Comparison of ENCODE assay signal across 12 cellular contexts in the genomic region with DNA sequence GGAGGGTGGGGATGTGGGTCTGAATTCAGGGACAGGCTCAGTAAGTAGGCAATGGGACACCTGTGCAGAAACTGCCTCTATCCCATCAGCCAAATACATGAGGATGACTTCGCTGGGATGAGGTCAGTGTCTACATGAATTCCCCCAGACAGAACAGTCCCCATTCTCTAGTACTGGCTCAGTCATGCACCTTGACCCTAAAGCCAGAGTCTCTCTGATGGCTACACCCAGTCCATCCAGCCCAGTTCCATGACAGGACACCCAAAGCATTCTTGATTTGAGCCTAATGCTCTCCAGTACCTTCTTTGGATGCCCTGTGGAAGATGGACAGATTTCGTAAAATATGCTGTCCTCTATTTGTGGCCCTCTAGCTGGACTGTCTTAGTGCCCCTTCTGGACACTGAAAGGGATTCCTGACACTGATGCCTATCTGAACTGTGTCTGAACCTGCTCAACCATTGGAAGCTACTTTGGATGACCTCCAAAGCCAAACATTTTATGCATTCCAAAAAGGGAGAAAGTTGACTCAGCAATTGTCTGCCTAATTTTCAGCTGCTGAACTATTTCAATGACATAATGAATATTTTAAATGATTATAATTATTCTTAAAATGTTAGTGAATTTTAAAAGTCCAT. TPM values are rescaled to one million over a fixed set of nuclear protein-coding genes. Genes with fewer than 3 reads are reported as not detected.
DNase-seq lines count a peak whose midpoint lies in the region; ATAC-seq, FAIRE-seq and TF ChIP-seq lines count a peak whose summit lies in the region.
"Had no signal": no experiment of that assay in that cellular context is flagged by ENCODE, and none has a peak within 500 bp of the region (broad histone marks: within the 10 kb centered on the region; RNA-seq: fewer than 3 reads in every experiment).

No MANE protein-coding gene starts in this region.

- POLR2A ChIA-PET in activated CD8-positive, alpha-beta T cell treated with anti-CD3 and anti-CD28 coated beads, Interleukin-2, amount 10 ng/mL, durations not matched to agents 7 days and 5 days (lab: Charles Lee) = interaction anchor here (0.7 kb wide), 1 partner anchor 767 kb away, joined by 3 read pairs; no protein-coding TSS in a partner anchor

- H3K4me3 ChIP-seq in SJCRH30 = no peak overlapping the region
- no peak overlapping the region for H3K4me3 ChIP-seq in fibroblast of the aortic adventitia (ENCODE audit: low read depth, low read length)
- no peak overlapping the region for H3K4me3 ChIP-seq in pancreas
- H3K4me3 ChIP-seq in stomach = no peak overlapping the region

- TF ChIP-seq POLR2A in stomach (IDR thresholded peaks at IDR 0.05) = no peak

- H3K36me3 Mint-ChIP-seq in activated CD8-positive, alpha-beta T cell treated with anti-CD3 and anti-CD28 coated beads, Interleukin-2, amount 10 ng/mL, durations not matched to agents 7 days and 5 days (ENCODE audit: low read depth) = no peaks in the 10 kb centered on the region
- H3K36me3 Mint-ChIP-seq: activated naive CD8-positive, alpha-beta T cell treated with anti-CD3 and anti-CD28 coated beads, Interleukin-2, amount 10 ng/mL, durations not matched to agents 7 days and 5 days had no signal

- H3K4me3 Mint-ChIP-seq in activated CD8-positive, alpha-beta T cell treated with anti-CD3 and anti-CD28 coated beads, Interleukin-2, amount 10 ng/mL, durations not matched to agents 7 days and 5 days = no peak overlapping the region
- H3K4me3 Mint-ChIP-seq: activated naive CD8-positive, alpha-beta T cell treated with anti-CD3 and anti-CD28 coated beads, Interleukin-2, amount 10 ng/mL, durations not matched to agents 7 days and 5 days had no signal

- no peak for TF ChIP-seq EP300 in stomach (IDR thresholded peaks at IDR 0.05)

- no peaks in the 10 kb centered on the region for H3K9me3 Mint-ChIP-seq in activated CD8-positive, alpha-beta T cell treated with anti-CD3 and anti-CD28 coated beads, Interleukin-2, amount 10 ng/mL, durations not matched to agents 7 days and 5 days (ENCODE audit: insufficient read depth)
- H3K9me3 Mint-ChIP-seq: activated naive CD8-positive, alpha-beta T cell treated with anti-CD3 and anti-CD28 coated beads, Interleukin-2, amount 10 ng/mL, durations not matched to agents 7 days and 5 days had no signal

- H3K9me3 ChIP-seq in SJCRH30 (replicated peaks) (no peaks in the 10 kb centered on the region), pancreas (no peaks in the 10 kb centered on the region), stomach (no peaks in the 10 kb centered on the region)
- H3K9me3 ChIP-seq: neutrophil had no signal

- no peak for TF ChIP-seq CTCF in fibroblast of the aortic adventitia (IDR thresholded peaks at IDR 0.05; ENCODE audit: insufficient read depth, low read length)
- TF ChIP-seq CTCF in pancreas (IDR thresholded peaks at IDR 0.05) = no peak
- no peak for TF ChIP-seq CTCF in stomach (IDR thresholded peaks at IDR 0.05)

- no peak for FAIRE-seq in pancreas (lab: Jason Lieb, UNC)

- H3K27me3 Mint-ChIP-seq in activated CD8-positive, alpha-beta T cell treated with anti-CD3 and anti-CD28 coated beads, Interleukin-2, amount 10 ng/mL, durations not matched to agents 7 days and 5 days (ENCODE audit: low read depth) = peaks cover 8% of the 10 kb centered on the region

- CTCF ChIA-PET in activated CD8-positive, alpha-beta T cell treated with anti-CD3 and anti-CD28 coated beads, Interleukin-2, amount 10 ng/mL, durations not matched to agents 7 days and 5 days (lab: Charles Lee) = interaction anchor here (0.7 to 2.7 kb wide), 11 partner anchors 8 to 997 kb away, joined by 3 to 10 read pairs (median 3); a partner anchor contains a TSS

- H3K4me1 Mint-ChIP-seq in activated CD8-positive, alpha-beta T cell treated with anti-CD3 and anti-CD28 coated beads, Interleukin-2, amount 10 ng/mL, durations not matched to agents 7 days and 5 days (ENCODE audit: low read depth) = no peaks in the 10 kb centered on the region
- H3K4me1 Mint-ChIP-seq: activated naive CD8-positive, alpha-beta T cell treated with anti-CD3 and anti-CD28 coated beads, Interleukin-2, amount 10 ng/mL, durations not matched to agents 7 days and 5 days had no signal

- H3K4me1 ChIP-seq in SJCRH30 (peaks cover 20% of the 10 kb centered on the region), pancreas (no peaks in the 10 kb centered on the region), stomach (peaks cover 0 to 4% (median 2%) of the 10 kb centered on the region in 4 donors)

- intact Hi-C loops in pancreas (cut with DNase I) (loop anchor here in 1 of 3 donors (10.0 kb wide), 1 partner anchor 323 kb away; no protein-coding TSS in a partner anchor), stomach (cut with DNase I; ENCODE audit: low total_unique reads) (loop anchor here (10.0 kb wide), 1 partner anchor 323 kb away; no protein-coding TSS in a partner anchor)

- H3K36me3 ChIP-seq in SJCRH30 (no peaks in the 10 kb centered on the region), pancreas (no peaks in the 10 kb centered on the region), stomach (no peaks in the 10 kb centered on the region)

- DNase-seq in H4 (ENCODE audit: low spot score) = peak; percentile 76
- DNase-seq in SJCRH30 = peak; percentile 55 to 71
- DNase-seq in fibroblast of the aortic adventitia (ENCODE audit: low read depth) = peak; percentile 85
- DNase-seq in pancreas = no peak
- no peak for DNase-seq in activated CD8-positive, alpha-beta T cell treated with anti-CD3 and anti-CD28 coated beads, Interleukin-2, amount 10 ng/mL, durations not matched to agents 7 days and 5 days
- DNase-seq in stomach = no peak
- DNase-seq in dermis blood vessel endothelial cell = no peak
- no peak for DNase-seq in stimulated activated CD4-positive, alpha-beta T cell treated with anti-CD3 and anti-CD28 coated beads, Interleukin-4, amount 100 ng/mL, for 1 hour
- DNase-seq: activated CD8-positive, alpha-beta memory T cell treated with anti-CD3 and anti-CD28 coated beads for 24 hours; activated naive CD8-positive, alpha-beta T cell treated with anti-CD3 and anti-CD28 coated beads, Interleukin-2, amount 10 ng/mL, durations not matched to agents 7 days and 5 days had no signal

- ATAC-seq in pancreas = peak in 3 of 4 donors; percentile 26 to 55 (median 31)
- no peak for ATAC-seq in activated CD8-positive, alpha-beta T cell treated with anti-CD3 and anti-CD28 coated beads, Interleukin-2, amount 10 ng/mL, durations not matched to agents 7 days and 5 days

- H3K27ac ChIP-seq in SJCRH30 (peak overlapping the region; percentile 71), pancreas (no peak overlapping the region), stomach (no peak overlapping the region)
- H3K27ac ChIP-seq: neutrophil had no signal

- WGBS in pancreas, 2 donors = 78 to 90% methylated on average over 2 of the region's 2 CpGs
- WGBS in stomach, 5 donors = 78 to 92% (median 84%) methylated on average over 1 to 2 of the region's 2 CpGs

- no peak overlapping the region for H3K27ac Mint-ChIP-seq in activated CD8-positive, alpha-beta T cell treated with anti-CD3 and anti-CD28 coated beads, Interleukin-2, amount 10 ng/mL, durations not matched to agents 7 days and 5 days
- H3K27ac Mint-ChIP-seq: activated naive CD8-positive, alpha-beta T cell treated with anti-CD3 and anti-CD28 coated beads, Interleukin-2, amount 10 ng/mL, durations not matched to agents 7 days and 5 days had no signal

- H3K27me3 ChIP-seq in SJCRH30 (no peaks in the 10 kb centered on the region), pancreas (no peaks in the 10 kb centered on the region), stomach (no peaks in the 10 kb centered on the region)
- H3K27me3 ChIP-seq: neutrophil had no signal

RNA-seq across cellular contexts. Expression of a gene that starts 14.6 kb away (rescaled TPM):
- 8.3 and 10.3 TPM in 2 replicates for total RNA-seq in H4 (2014; rRNA removed; shearing (Covaris generic))
- 4.4 and 5.6 TPM in 2 replicates for total RNA-seq in SJCRH30 (2014; rRNA removed; shearing (Covaris generic))
- total RNA-seq in fibroblast of the aortic adventitia (ENCODE audit: low replicate concordance) (40.9 and 171 TPM in 2 replicates), pancreas (10 to 100 TPM in 2 of 6 donors, 1 to 10 TPM in 1, under 1 TPM in 3; 0.47 to 21.3 (median 1.5) TPM), stomach (1 to 10 TPM in 1 of 5 donors, under 1 TPM in 1, not detected in 3; 0.29 to 7.9 TPM), dermis blood vessel endothelial cell (0.09 TPM in 1 of 2 replicates, not detected in the other)
- polyA plus RNA-seq in pancreas (1 to 10 TPM in 1 of 2 donors, under 1 TPM in 1; 0.59 to 1.3 TPM), stomach (1 to 10 TPM in 1 of 3 donors, under 1 TPM in 2; 0.37 to 1.1 (median 0.45) TPM)
- total RNA-seq in activated CD8-positive, alpha-beta T cell treated with anti-CD3 and anti-CD28 coated beads, Interleukin-2, amount 10 ng/mL, durations not matched to agents 7 days and 5 days = not detected
- total RNA-seq: activated naive CD8-positive, alpha-beta T cell treated with anti-CD3 and anti-CD28 coated beads, Interleukin-2, amount 10 ng/mL, durations not matched to agents 7 days and 5 days had no signal

RNA-seq across cellular contexts. Expression of a gene that starts 18.4 kb away (rescaled TPM):
- 224 and 226 TPM in 2 replicates for total RNA-seq in H4 (2014; rRNA removed; shearing (Covaris generic))
- total RNA-seq in SJCRH30 (2014; rRNA removed; shearing (Covaris generic)) = 20.2 and 23.3 TPM in 2 replicates
- total RNA-seq in fibroblast of the aortic adventitia (ENCODE audit: low replicate concordance) = 27.8 and 47.9 TPM in 2 replicates
- 10 to 100 TPM in 2 of 6 donors, 1 to 10 TPM in 4; 6.3 to 12.3 (median 8.7) TPM for total RNA-seq in pancreas
- polyA plus RNA-seq in pancreas = 1 to 10 TPM; 2.4 to 5.1 TPM
- 1 to 10 TPM in 1 of 2 experiments, under 1 TPM in 1; 0.52 to 1.0 TPM for total RNA-seq in activated CD8-positive, alpha-beta T cell treated with anti-CD3 and anti-CD28 coated beads, Interleukin-2, amount 10 ng/mL, durations not matched to agents 7 days and 5 days
- total RNA-seq in stomach = 10 to 100 TPM in 1 of 5 donors, 1 to 10 TPM in 3, not detected in 1; 1.2 to 11.7 (median 6.1) TPM
- 1 to 10 TPM; 1.4 to 2.6 (median 1.5) TPM for polyA plus RNA-seq in stomach
- 1.7 and 7.2 TPM in 2 replicates for total RNA-seq in dermis blood vessel endothelial cell

RNA-seq across cellular contexts. Expression of a gene that starts 53.6 kb away (rescaled TPM):
- total RNA-seq in H4 (2014; rRNA removed; shearing (Covaris generic)) = not detected in 2 replicates
- not detected in 2 replicates for total RNA-seq in SJCRH30 (2014; rRNA removed; shearing (Covaris generic))
- total RNA-seq in fibroblast of the aortic adventitia (ENCODE audit: low replicate concordance) = not detected in 2 replicates
- not detected for total RNA-seq in pancreas
- not detected for polyA plus RNA-seq in pancreas
- total RNA-seq in activated CD8-positive, alpha-beta T cell treated with anti-CD3 and anti-CD28 coated beads, Interleukin-2, amount 10 ng/mL, durations not matched to agents 7 days and 5 days = not detected
- 10 to 100 TPM in 1 of 5 donors, not detected in 4; 14.8 TPM for total RNA-seq in stomach
- polyA plus RNA-seq in stomach = under 1 TPM in 1 of 3 donors, not detected in 2; 0.31 TPM
- not detected in 2 replicates for total RNA-seq in dermis blood vessel endothelial cell
- total RNA-seq: activated naive CD8-positive, alpha-beta T cell treated with anti-CD3 and anti-CD28 coated beads, Interleukin-2, amount 10 ng/mL, durations not matched to agents 7 days and 5 days; temporal lobe had no signal

Comparison
In these comparisons a context has a peak if more than half of its experiments do, and no peak if none do; other contexts are left out.
1. DNase-seq: peak in H4 (single experiment), SJCRH30 (2 of 2) and fibroblast of the aortic adventitia (single experiment); none in pancreas (0 of 6), activated CD8-positive, alpha-beta T cell treated with anti-CD3 and anti-CD28 coated beads, Interleukin-2, amount 10 ng/mL, durations not matched to agents 7 days and 5 days (single experiment), stomach (single experiment), dermis blood vessel endothelial cell (single experiment) and stimulated activated CD4-positive, alpha-beta T cell treated with anti-CD3 and anti-CD28 coated beads, Interleukin-4, amount 100 ng/mL, for 1 hour (single experiment).